In the genomic region with DNA sequence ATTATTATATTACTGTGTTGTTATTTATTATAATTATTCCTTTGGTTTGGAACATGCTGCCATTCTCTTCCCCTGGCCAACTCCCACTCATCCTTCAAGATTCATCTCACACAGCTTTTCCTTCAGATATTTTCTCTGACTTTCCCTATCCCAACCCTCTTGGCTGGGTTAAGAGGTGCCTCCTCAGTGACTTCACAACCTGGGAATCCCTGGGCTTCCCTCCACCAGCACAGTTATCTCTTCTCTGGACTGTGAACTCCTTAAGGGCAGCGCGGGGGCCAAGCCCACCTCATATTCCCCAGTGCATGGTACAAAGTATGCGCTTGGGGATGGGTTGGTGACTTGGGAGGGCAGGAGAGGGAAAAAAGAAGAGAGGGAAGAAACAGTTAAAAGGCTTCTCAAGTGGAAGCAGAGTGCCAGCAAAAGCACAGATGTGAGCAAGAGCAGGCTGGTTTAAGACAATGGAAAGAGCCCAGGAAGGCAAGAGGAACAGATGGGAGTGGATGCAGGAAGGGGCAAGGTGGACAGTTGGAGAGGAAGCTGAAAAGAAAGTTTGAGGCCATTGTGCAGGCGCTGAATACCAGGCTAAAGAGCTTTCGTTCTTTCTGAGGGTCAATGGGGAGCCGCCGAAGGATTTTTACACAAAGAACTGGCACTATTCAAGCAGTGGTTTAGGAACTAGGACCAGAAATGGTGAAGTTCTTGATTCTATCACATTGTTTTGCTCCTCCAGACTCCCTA, we compare ENCODE assay signal across 15 cellular contexts.
DNase-seq lines count a peak whose midpoint lies in the region; ATAC-seq and TF ChIP-seq lines count a peak whose summit lies in the region.
"Had no signal": no experiment of that assay in that cellular context is flagged by ENCODE, and none has a peak within 500 bp of the region (broad histone marks: within the 10 kb centered on the region; RNA-seq: fewer than 3 reads in every experiment).

No MANE protein-coding gene starts in this region.

- POLR2A ChIA-PET in WTC11 (lab: Charles Lee), result no interaction called here

- CTCF ChIA-PET in WTC11 (lab: Charles Lee), result interaction anchor here (1.3 to 3.8 kb wide), 2 partner anchors 33 to 146 kb away, joined by 4 to 20 read pairs; no protein-coding TSS in a partner anchor

- TF ChIP-seq CTCF in WTC11 (IDR thresholded peaks at IDR 0.05), result no peak

- H3K9me3 Mint-ChIP-seq in WTC11 (no peaks in the 10 kb centered on the region), immature natural killer cell (no peaks in the 10 kb centered on the region)
- H3K9me3 Mint-ChIP-seq: CD4-positive, alpha-beta T cell had no signal

- DNase-seq in NCI-H2227 treated with DMSO at 0.1 percent for 48 hours (lab: John Stamatoyannopoulos, UW) (peak; percentile 7), NCI-H2227 (lab: John Stamatoyannopoulos, UW; ENCODE audit: unreplicated experiment) (no peak), NCI-H2171 treated with DMSO at 0.1 percent for 48 hours (lab: John Stamatoyannopoulos, UW) (peak; percentile 87), retina (peak; percentile 53), WTC11 (ENCODE audit: low spot score) (no peak), immature natural killer cell (no peak)
- DNase-seq: Caco-2; CD4-positive, alpha-beta T cell; GOT3; NK-92 treated with Interleukin-12 subunit alpha and Interleukin-12 subunit beta, amount 100 ng/mL, for 24 hours; Peyer's patch had no signal

- no peak for ATAC-seq in HG02885 (IDR thresholded peaks at IDR 0.05; ENCODE audit: poor library complexity, unreplicated experiment)
- no peak for ATAC-seq in WTC11
- ATAC-seq: A549 had no signal

- no peaks in the 10 kb centered on the region for H3K36me3 ChIP-seq in ectodermal cell (ENCODE audit: control insufficient read depth, insufficient read depth, low read length)
- H3K36me3 ChIP-seq: Peyer's patch, SJSA1 had no signal

- 67 to 74% methylated on average over 7 of the region's 7 CpGs for WGBS in ectodermal cell, 2 experiments

- H3K4me1 Mint-ChIP-seq in WTC11 (peaks cover 25% of the 10 kb centered on the region), immature natural killer cell (no peaks in the 10 kb centered on the region)

- H3K27ac Mint-ChIP-seq in WTC11, result no peak overlapping the region
- no peak overlapping the region for H3K27ac Mint-ChIP-seq in immature natural killer cell
- H3K27ac Mint-ChIP-seq: CD4-positive, alpha-beta T cell had no signal

- peak overlapping the region; percentile 27 for H3K27ac ChIP-seq in ectodermal cell (ENCODE audit: insufficient read depth, low read depth, low read length, poor library complexity, severe bottlenecking)
- H3K27ac ChIP-seq: A549, Peyer's patch, SJSA1 had no signal

- H3K4me3 Mint-ChIP-seq in WTC11 (no peak overlapping the region), immature natural killer cell (no peak overlapping the region)
- H3K4me3 Mint-ChIP-seq: CD4-positive, alpha-beta T cell had no signal

- H3K4me1 ChIP-seq in ectodermal cell (ENCODE audit: control insufficient read depth, insufficient read depth, low read length), result peaks cover 9% of the 10 kb centered on the region
- H3K4me1 ChIP-seq: A549, Caco-2, Peyer's patch, SJSA1 had no signal

- no peaks in the 10 kb centered on the region for H3K36me3 Mint-ChIP-seq in WTC11
- no peaks in the 10 kb centered on the region for H3K36me3 Mint-ChIP-seq in immature natural killer cell

- no peaks in the 10 kb centered on the region for H3K27me3 ChIP-seq in ectodermal cell (ENCODE audit: control insufficient read depth, insufficient read depth, low read length, poor library complexity, severe bottlenecking)
- H3K27me3 ChIP-seq: Peyer's patch, SJSA1 had no signal

- H3K4me3 ChIP-seq in ectodermal cell (ENCODE audit: insufficient read depth, low read depth, low read length), result no peak overlapping the region
- H3K4me3 ChIP-seq: A549, Peyer's patch, SJSA1 had no signal

- peaks cover 11% of the 10 kb centered on the region for H3K27me3 Mint-ChIP-seq in WTC11 (ENCODE audit: low read depth)
- H3K27me3 Mint-ChIP-seq in immature natural killer cell (ENCODE audit: low read depth in 3 of 3), result peaks cover 0 to 8% (median 2%) of the 10 kb centered on the region in 3 donors

- no peaks in the 10 kb centered on the region for H3K9me3 ChIP-seq in ectodermal cell (ENCODE audit: control insufficient read depth, low read length)
- H3K9me3 ChIP-seq: A549, Caco-2, Peyer's patch, SJSA1 had no signal

TF ChIP-seq in WTC11, 78 proteins besides CTCF, POLR2A, EP300 and RAD21 (continues in another document):
- TF ChIP-seq ZNF263 (CRISPR knock-in tag; IDR thresholded peaks at IDR 0.05; ENCODE audit: low read depth) (no peak), JAZF1 (CRISPR knock-in tag; IDR thresholded peaks at IDR 0.05) (no peak), ZNF121 (CRISPR knock-in tag; IDR thresholded peaks at IDR 0.05) (no peak), ETV6 (CRISPR knock-in tag; IDR thresholded peaks at IDR 0.05) (no peak), KAT7 (CRISPR knock-in tag; IDR thresholded peaks at IDR 0.05; ENCODE audit: borderline replicate concordance) (no peak), ESRRA (CRISPR knock-in tag; IDR thresholded peaks at IDR 0.05; ENCODE audit: borderline replicate concordance) (no peak), STAT6 (CRISPR knock-in tag; conservative IDR thresholded peaks at IDR 0.05; ENCODE audit: low read depth) (no peak)
- TF ChIP-seq, protein P1, sequence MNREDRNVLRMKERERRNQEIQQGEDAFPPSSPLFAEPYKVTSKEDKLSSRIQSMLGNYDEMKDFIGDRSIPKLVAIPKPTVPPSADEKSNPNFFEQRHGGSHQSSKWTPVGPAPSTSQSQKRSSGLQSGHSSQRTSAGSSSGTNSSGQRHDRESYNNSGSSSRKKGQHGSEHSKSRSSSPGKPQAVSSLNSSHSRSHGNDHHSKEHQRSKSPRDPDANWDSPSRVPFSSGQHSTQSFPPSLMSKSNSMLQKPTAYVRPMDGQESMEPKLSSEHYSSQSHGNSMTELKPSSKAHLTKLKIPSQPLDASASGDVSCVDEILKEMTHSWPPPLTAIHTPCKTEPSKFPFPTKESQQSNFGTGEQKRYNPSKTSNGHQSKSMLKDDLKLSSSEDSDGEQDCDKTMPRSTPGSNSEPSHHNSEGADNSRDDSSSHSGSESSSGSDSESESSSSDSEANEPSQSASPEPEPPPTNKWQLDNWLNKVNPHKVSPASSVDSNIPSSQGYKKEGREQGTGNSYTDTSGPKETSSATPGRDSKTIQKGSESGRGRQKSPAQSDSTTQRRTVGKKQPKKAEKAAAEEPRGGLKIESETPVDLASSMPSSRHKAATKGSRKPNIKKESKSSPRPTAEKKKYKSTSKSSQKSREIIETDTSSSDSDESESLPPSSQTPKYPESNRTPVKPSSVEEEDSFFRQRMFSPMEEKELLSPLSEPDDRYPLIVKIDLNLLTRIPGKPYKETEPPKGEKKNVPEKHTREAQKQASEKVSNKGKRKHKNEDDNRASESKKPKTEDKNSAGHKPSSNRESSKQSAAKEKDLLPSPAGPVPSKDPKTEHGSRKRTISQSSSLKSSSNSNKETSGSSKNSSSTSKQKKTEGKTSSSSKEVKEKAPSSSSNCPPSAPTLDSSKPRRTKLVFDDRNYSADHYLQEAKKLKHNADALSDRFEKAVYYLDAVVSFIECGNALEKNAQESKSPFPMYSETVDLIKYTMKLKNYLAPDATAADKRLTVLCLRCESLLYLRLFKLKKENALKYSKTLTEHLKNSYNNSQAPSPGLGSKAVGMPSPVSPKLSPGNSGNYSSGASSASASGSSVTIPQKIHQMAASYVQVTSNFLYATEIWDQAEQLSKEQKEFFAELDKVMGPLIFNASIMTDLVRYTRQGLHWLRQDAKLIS (CRISPR knock-in tag; IDR thresholded peaks at IDR 0.05; ENCODE audit: borderline replicate concordance), result no peak
- TF ChIP-seq, protein P2, sequence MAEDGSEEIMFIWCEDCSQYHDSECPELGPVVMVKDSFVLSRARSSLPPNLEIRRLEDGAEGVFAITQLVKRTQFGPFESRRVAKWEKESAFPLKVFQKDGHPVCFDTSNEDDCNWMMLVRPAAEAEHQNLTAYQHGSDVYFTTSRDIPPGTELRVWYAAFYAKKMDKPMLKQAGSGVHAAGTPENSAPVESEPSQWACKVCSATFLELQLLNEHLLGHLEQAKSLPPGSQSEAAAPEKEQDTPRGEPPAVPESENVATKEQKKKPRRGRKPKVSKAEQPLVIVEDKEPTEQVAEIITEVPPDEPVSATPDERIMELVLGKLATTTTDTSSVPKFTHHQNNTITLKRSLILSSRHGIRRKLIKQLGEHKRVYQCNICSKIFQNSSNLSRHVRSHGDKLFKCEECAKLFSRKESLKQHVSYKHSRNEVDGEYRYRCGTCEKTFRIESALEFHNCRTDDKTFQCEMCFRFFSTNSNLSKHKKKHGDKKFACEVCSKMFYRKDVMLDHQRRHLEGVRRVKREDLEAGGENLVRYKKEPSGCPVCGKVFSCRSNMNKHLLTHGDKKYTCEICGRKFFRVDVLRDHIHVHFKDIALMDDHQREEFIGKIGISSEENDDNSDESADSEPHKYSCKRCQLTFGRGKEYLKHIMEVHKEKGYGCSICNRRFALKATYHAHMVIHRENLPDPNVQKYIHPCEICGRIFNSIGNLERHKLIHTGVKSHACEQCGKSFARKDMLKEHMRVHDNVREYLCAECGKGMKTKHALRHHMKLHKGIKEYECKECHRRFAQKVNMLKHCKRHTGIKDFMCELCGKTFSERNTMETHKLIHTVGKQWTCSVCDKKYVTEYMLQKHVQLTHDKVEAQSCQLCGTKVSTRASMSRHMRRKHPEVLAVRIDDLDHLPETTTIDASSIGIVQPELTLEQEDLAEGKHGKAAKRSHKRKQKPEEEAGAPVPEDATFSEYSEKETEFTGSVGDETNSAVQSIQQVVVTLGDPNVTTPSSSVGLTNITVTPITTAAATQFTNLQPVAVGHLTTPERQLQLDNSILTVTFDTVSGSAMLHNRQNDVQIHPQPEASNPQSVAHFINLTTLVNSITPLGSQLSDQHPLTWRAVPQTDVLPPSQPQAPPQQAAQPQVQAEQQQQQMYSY (CRISPR knock-in tag; IDR thresholded peaks at IDR 0.05), result no peak

Comparison
In these comparisons a context has a peak if more than half of its experiments do, and no peak if none do; other contexts are left out.
1. DNase-seq: peak in NCI-H2227 treated with DMSO at 0.1 percent for 48 hours (single experiment), NCI-H2171 treated with DMSO at 0.1 percent for 48 hours (single experiment) and retina (single experiment); none in NCI-H2227 (single experiment), WTC11 (single experiment) and immature natural killer cell (0 of 3).